9 cellular contexts compared by ENCODE assay signal in the genomic region with DNA sequence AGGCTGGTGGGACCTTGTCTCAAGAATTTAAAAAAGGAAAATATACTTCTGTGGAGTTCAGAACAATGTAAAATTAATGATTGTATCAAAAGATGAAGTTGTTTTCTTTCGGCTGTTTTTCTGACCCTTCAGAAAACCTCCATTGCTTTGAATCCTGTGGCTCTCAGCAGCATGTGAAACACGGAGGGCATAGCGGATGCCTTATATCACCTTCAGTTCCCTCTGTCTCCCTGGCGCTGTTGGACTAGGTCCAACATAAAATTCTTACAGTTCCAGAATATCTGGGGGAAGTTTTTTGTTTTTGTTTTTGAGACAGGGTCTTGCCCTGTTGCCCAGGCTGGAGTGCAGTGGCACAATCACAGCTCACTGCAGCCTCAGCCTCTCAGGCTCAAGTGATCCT.
"Had no signal": no experiment of that assay in that cellular context is flagged by ENCODE, and none has a peak within 500 bp of the region (broad histone marks: within the 10 kb centered on the region; RNA-seq: fewer than 3 reads in every experiment).

No MANE protein-coding gene starts in this region.

- H3K9me3 Mint-ChIP-seq: GM23338, H9 had no signal

- H3K4me3 ChIP-seq: GM23338, K562 had no signal

- DNase-seq: H9, HCEC 1CT, IMR-90, KG1 had no signal

- H3K4me3 Mint-ChIP-seq: GM23338, H9 had no signal

- H2AFZ ChIP-seq: GM23338 had no signal

- H3K4me2 ChIP-seq: GM23338 had no signal

- H3K27ac Mint-ChIP-seq: GM23338, H9 had no signal

- FAIRE-seq: H1, H54, HTR-8/SVneo, K562 had no signal

- ATAC-seq: GM23338, K562 had no signal
